In genomic region chr3:186255703-186256331, GRCh38 we compare ENCODE assay signal across 8 cellular contexts.
DNase-seq lines count a peak whose midpoint lies in the region; ATAC-seq and TF ChIP-seq lines count a peak whose summit lies in the region.

No MANE protein-coding gene starts in this region.

- H3K4me1 Mint-ChIP-seq in memory B cell, result peaks cover 44% of the 10 kb centered on the region

- no peaks in the 10 kb centered on the region for H3K9me3 ChIP-seq in esophagus squamous epithelium
- H3K9me3 ChIP-seq in psoas muscle, result no peaks in the 10 kb centered on the region

- H3K27ac ChIP-seq in esophagus squamous epithelium (no peak overlapping the region), psoas muscle (no peak overlapping the region)

- no peaks in the 10 kb centered on the region for H3K9me3 Mint-ChIP-seq in memory B cell

- H3K36me3 ChIP-seq in esophagus squamous epithelium, result no peaks in the 10 kb centered on the region
- no peaks in the 10 kb centered on the region for H3K36me3 ChIP-seq in psoas muscle (ENCODE audit: insufficient read depth in 1 of 2, low read depth in 1 of 2)

- H3K27me3 Mint-ChIP-seq in memory B cell, result no peaks in the 10 kb centered on the region

- 36 to 37% methylated on average over 11 to 19 of the region's 19 CpGs for WGBS in esophagus squamous epithelium, 2 donors
- WGBS in psoas muscle, 3 donors, result 62 to 72% (median 69%) methylated on average over 19 of the region's 19 CpGs

- peaks cover 3% of the 10 kb centered on the region for H3K36me3 Mint-ChIP-seq in memory B cell

- TF ChIP-seq POLR2A in esophagus squamous epithelium (IDR thresholded peaks at IDR 0.05), result no peak

- H3K4me3 Mint-ChIP-seq in memory B cell, result peak overlapping the region; percentile 66

- peak in 3 of 6 experiments; percentile 7 to 22 (median 20) for TF ChIP-seq CTCF in esophagus squamous epithelium (IDR thresholded peaks at IDR 0.05)
- TF ChIP-seq CTCF in psoas muscle (IDR thresholded peaks at IDR 0.05), result no peak

- H3K4me3 ChIP-seq in esophagus squamous epithelium (peak overlapping the region in 1 of 4 donors; percentile 7), psoas muscle (no peak overlapping the region)

- H3K4me1 ChIP-seq in esophagus squamous epithelium, result peaks cover 0 to 23% (median 6%) of the 10 kb centered on the region in 3 donors
- no peaks in the 10 kb centered on the region for H3K4me1 ChIP-seq in psoas muscle

- peak overlapping the region; percentile 98 for H3K27ac Mint-ChIP-seq in memory B cell

- peak; percentile 38 for ATAC-seq in HG03159 (IDR thresholded peaks at IDR 0.05; ENCODE audit: unreplicated experiment)
- ATAC-seq in memory B cell (ENCODE audit: low read depth), result peak; percentile 70
- ATAC-seq in HG02623 (IDR thresholded peaks at IDR 0.05; ENCODE audit: unreplicated experiment), result no peak
- ATAC-seq in left ventricle myocardium superior, result no peak
- no peak for ATAC-seq in psoas muscle

- intact Hi-C loops in esophagus squamous epithelium (cut with DNase I), result loop anchor here (5.0 kb wide), 1 partner anchor 281 kb away; no protein-coding TSS in a partner anchor
- intact Hi-C loops in left ventricle myocardium superior (cut with micrococcal nuclease), result loop anchor here (10.0 kb wide), 1 partner anchor 289 kb away; the partner anchor contains the start of gene CRYGS
- intact Hi-C loops in psoas muscle (cut with DNase I), result loop anchor here (5.0 kb wide), 1 partner anchor 274 kb away; no protein-coding TSS in a partner anchor

- H3K27me3 ChIP-seq in esophagus squamous epithelium, result peaks cover 0 to 4% (median 0%) of the 10 kb centered on the region in 4 donors
- H3K27me3 ChIP-seq in psoas muscle (ENCODE audit: insufficient read depth in 3 of 3, low read length in 2 of 3), result peaks cover 0 to 2% (median 0%) of the 10 kb centered on the region in 3 donors

- in situ Hi-C loops in G401 (cut with HindIII; ENCODE audit: low sequenced_read_pairs), result no loop called here

- DNase-seq in G401 (ENCODE audit: low spot score) (peak; percentile 83), UCSD-AML1 (lab: John Stamatoyannopoulos, UW; ENCODE audit: unreplicated experiment) (peak; percentile 41), memory B cell (ENCODE audit: low spot score in 2 of 2) (peak; percentile 81), esophagus squamous epithelium (lab: John Stamatoyannopoulos, UW) (no peak), left ventricle myocardium superior (no peak), psoas muscle (no peak)

Comparison
In these comparisons a context has a peak if more than half of its experiments do, and no peak if none do; other contexts are left out.
1. DNase-seq: peak in G401 (single experiment), UCSD-AML1 (single experiment) and memory B cell (2 of 2); none in esophagus squamous epithelium (single experiment), left ventricle myocardium superior (single experiment) and psoas muscle (0 of 2).
2. ATAC-seq: peak in HG03159 (single experiment) and memory B cell (single experiment); none in HG02623 (single experiment), left ventricle myocardium superior (single experiment) and psoas muscle (0 of 4).